ENCODE assay signal across 9 cellular contexts in the genomic region with DNA sequence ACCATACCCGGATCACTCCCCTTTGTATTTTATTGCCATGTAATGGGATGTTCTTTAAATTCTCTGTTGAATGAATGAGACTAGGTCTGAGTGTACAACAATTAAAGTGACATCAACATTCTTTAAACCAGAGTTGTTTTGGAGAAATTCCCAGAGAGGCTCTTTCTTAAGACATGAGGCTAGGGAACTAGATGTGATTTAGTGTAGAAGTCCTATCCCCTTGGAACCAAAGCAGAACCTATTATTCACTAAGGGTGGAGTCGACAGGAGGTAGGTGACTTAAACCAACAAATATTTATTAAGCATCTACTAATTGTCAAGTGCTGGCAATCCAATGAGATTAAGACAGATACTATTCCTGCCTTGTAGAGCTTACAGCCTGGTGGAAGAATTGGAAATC. TPM values are rescaled to one million over a fixed set of nuclear protein-coding genes. Genes with fewer than 3 reads are reported as not detected.
DNase-seq lines count a peak whose midpoint lies in the region; ATAC-seq and TF ChIP-seq lines count a peak whose summit lies in the region.
"Had no signal": no experiment of that assay in that cellular context is flagged by ENCODE, and none has a peak within 500 bp of the region (broad histone marks: within the 10 kb centered on the region; RNA-seq: fewer than 3 reads in every experiment).

No MANE protein-coding gene starts in this region.

- H3K27me3 Mint-ChIP-seq in activated T-cell treated with anti-CD3 and anti-CD28 coated beads, Interleukin-2, amount 50 U/mL, for 24 hours: no peaks in the 10 kb centered on the region
- H3K27me3 Mint-ChIP-seq in activated T-helper 2 cell treated with anti-CD3 and anti-CD28 coated beads, Interferon-gamma antibody, Interleukin-2, Interleukin-4, amounts not matched to agents 10 μg/mL and 5 μg/mL and 100 μg/mL, durations not matched to agents 14 hours and 24 hours and 36 hours (ENCODE audit: low read depth): no peaks in the 10 kb centered on the region

- ATAC-seq in HG03175 (IDR thresholded peaks at IDR 0.05; ENCODE audit: unreplicated experiment): no peak

- DNase-seq in activated T-cell treated with anti-CD3 and anti-CD28 coated beads, Interleukin-2, amount 50 U/mL, for 24 hours: no peak
- DNase-seq in activated T-cell treated with anti-CD3 and anti-CD28 coated beads, Interleukin-2, amount 50 U/mL, for 48 hours: no peak
- DNase-seq in activated T-helper 2 cell treated with anti-CD3 and anti-CD28 coated beads, Interferon-gamma antibody, Interleukin-2, Interleukin-4, amounts not matched to agents 10 μg/mL and 5 μg/mL and 100 μg/mL, durations not matched to agents 14 hours and 24 hours and 36 hours (ENCODE audit: low spot score): no peak
- no peak for DNase-seq in suprapubic skin (ENCODE audit: low spot score in 2 of 2)
- no peak for DNase-seq in NCI-H446 treated with DMSO at 0.1 percent for 48 hours (lab: John Stamatoyannopoulos, UW)
- DNase-seq in nucleus accumbens (lab: John Stamatoyannopoulos, UW): no peak
- DNase-seq: activated CD8-positive, alpha-beta memory T cell treated with anti-CD3 and anti-CD28 coated beads, Interleukin-2, amount 50 U/mL, for 48 hours had no signal

- peaks cover 4% of the 10 kb centered on the region for H3K36me3 ChIP-seq in suprapubic skin

- peak overlapping the region; percentile 41 for H3K27ac ChIP-seq in suprapubic skin

- H3K9me3 ChIP-seq in iPS-18c (ENCODE audit: control insufficient read depth, insufficient read depth, low read length) (peaks cover 2% of the 10 kb centered on the region), suprapubic skin (no peaks in the 10 kb centered on the region)

- no peak for TF ChIP-seq CTCF in suprapubic skin (IDR thresholded peaks at IDR 0.05)

- peak overlapping the region; percentile 88 for H3K27ac Mint-ChIP-seq in activated T-cell treated with anti-CD3 and anti-CD28 coated beads, Interleukin-2, amount 50 U/mL, for 24 hours
- H3K27ac Mint-ChIP-seq in activated T-helper 2 cell treated with anti-CD3 and anti-CD28 coated beads, Interferon-gamma antibody, Interleukin-2, Interleukin-4, amounts not matched to agents 10 μg/mL and 5 μg/mL and 100 μg/mL, durations not matched to agents 14 hours and 24 hours and 36 hours: no peak overlapping the region

- peaks cover 66% of the 10 kb centered on the region for H3K36me3 Mint-ChIP-seq in activated T-cell treated with anti-CD3 and anti-CD28 coated beads, Interleukin-2, amount 50 U/mL, for 24 hours (ENCODE audit: low read depth)
- H3K36me3 Mint-ChIP-seq in activated T-helper 2 cell treated with anti-CD3 and anti-CD28 coated beads, Interferon-gamma antibody, Interleukin-2, Interleukin-4, amounts not matched to agents 10 μg/mL and 5 μg/mL and 100 μg/mL, durations not matched to agents 14 hours and 24 hours and 36 hours (ENCODE audit: low read depth): peaks cover 39% of the 10 kb centered on the region

- H3K4me3 ChIP-seq in iPS-18c (ENCODE audit: insufficient read depth, low read depth, low read length) (peak overlapping the region; percentile 66), suprapubic skin (peak overlapping the region; percentile 73)

- intact Hi-C loops in activated T-helper 2 cell treated with anti-CD3 and anti-CD28 coated beads, Interferon-gamma antibody, Interleukin-2, Interleukin-4, amounts not matched to agents 10 μg/mL and 5 μg/mL and 100 μg/mL, durations not matched to agents 14 hours and 24 hours and 36 hours (cut with micrococcal nuclease): loop anchor here (2.0 to 5.0 kb wide), 2 partner anchors 127 to 149 kb away; partner anchors contain the start of genes BCLAF3 and RPS6KA3

- 47% methylated on average over 2 of the region's 2 CpGs for WGBS in suprapubic skin

- no peak for TF ChIP-seq EP300 in suprapubic skin (IDR thresholded peaks at IDR 0.05)

- H3K9me3 Mint-ChIP-seq in activated T-cell treated with anti-CD3 and anti-CD28 coated beads, Interleukin-2, amount 50 U/mL, for 24 hours: no peaks in the 10 kb centered on the region
- no peaks in the 10 kb centered on the region for H3K9me3 Mint-ChIP-seq in activated T-helper 2 cell treated with anti-CD3 and anti-CD28 coated beads, Interferon-gamma antibody, Interleukin-2, Interleukin-4, amounts not matched to agents 10 μg/mL and 5 μg/mL and 100 μg/mL, durations not matched to agents 14 hours and 24 hours and 36 hours

- TF ChIP-seq POLR2A in suprapubic skin (IDR thresholded peaks at IDR 0.05): no peak

- H3K4me3 Mint-ChIP-seq in activated T-cell treated with anti-CD3 and anti-CD28 coated beads, Interleukin-2, amount 50 U/mL, for 24 hours: peak overlapping the region; percentile 94
- peak overlapping the region; percentile 85 for H3K4me3 Mint-ChIP-seq in activated T-helper 2 cell treated with anti-CD3 and anti-CD28 coated beads, Interferon-gamma antibody, Interleukin-2, Interleukin-4, amounts not matched to agents 10 μg/mL and 5 μg/mL and 100 μg/mL, durations not matched to agents 14 hours and 24 hours and 36 hours (ENCODE audit: low read depth)

- H3K4me1 Mint-ChIP-seq in activated T-cell treated with anti-CD3 and anti-CD28 coated beads, Interleukin-2, amount 50 U/mL, for 24 hours (ENCODE audit: low read depth): peaks cover 70% of the 10 kb centered on the region
- peaks cover 34% of the 10 kb centered on the region for H3K4me1 Mint-ChIP-seq in activated T-helper 2 cell treated with anti-CD3 and anti-CD28 coated beads, Interferon-gamma antibody, Interleukin-2, Interleukin-4, amounts not matched to agents 10 μg/mL and 5 μg/mL and 100 μg/mL, durations not matched to agents 14 hours and 24 hours and 36 hours (ENCODE audit: low read depth)

- H3K27me3 ChIP-seq in suprapubic skin: no peaks in the 10 kb centered on the region

- H3K4me1 ChIP-seq in suprapubic skin: peaks cover 12% of the 10 kb centered on the region

RNA-seq across cellular contexts. Expression of gene EIF1AX, which starts 1.7 kb away (rescaled TPM):
- 94.1 and 94.5 TPM in 2 replicates for total RNA-seq in activated T-helper 2 cell treated with anti-CD3 and anti-CD28 coated beads, Interferon-gamma antibody, Interleukin-2, Interleukin-4, amounts not matched to agents 10 μg/mL and 5 μg/mL and 100 μg/mL, durations not matched to agents 14 hours and 24 hours and 36 hours
- 10 to 100 TPM; 41.5 to 56.8 (median 45.2) TPM for total RNA-seq in suprapubic skin

RNA-seq across cellular contexts. Expression of gene MAP7D2, which starts 23.3 kb away (rescaled TPM):
- 0.21 and 0.46 TPM in 2 replicates for total RNA-seq in activated T-helper 2 cell treated with anti-CD3 and anti-CD28 coated beads, Interferon-gamma antibody, Interleukin-2, Interleukin-4, amounts not matched to agents 10 μg/mL and 5 μg/mL and 100 μg/mL, durations not matched to agents 14 hours and 24 hours and 36 hours
- total RNA-seq in suprapubic skin: 1 to 10 TPM in 2 of 4 donors, under 1 TPM in 1, not detected in 1; 0.78 to 6.3 (median 1.4) TPM
